In genomic region chr17:409308-409847, GRCh38 we compare ENCODE assay signal across 8 cellular contexts. TPM values are rescaled to one million over a fixed set of nuclear protein-coding genes. Genes with fewer than 3 reads are reported as not detected.
DNase-seq lines count a peak whose midpoint lies in the region; ATAC-seq, FAIRE-seq and TF ChIP-seq lines count a peak whose summit lies in the region.

No MANE protein-coding gene starts in this region.

- no peaks in the 10 kb centered on the region for H3K9me3 Mint-ChIP-seq in T-helper 2 cell treated with Interferon-gamma antibody and Interleukin-4, amounts not matched to agents 5 μg/mL and 100 μg/mL, for 36 hours
- H3K9me3 Mint-ChIP-seq in activated naive CD8-positive, alpha-beta T cell treated with anti-CD3 and anti-CD28 coated beads for 36 hours: no peaks in the 10 kb centered on the region

- peaks cover 49% of the 10 kb centered on the region for H3K4me1 Mint-ChIP-seq in T-helper 2 cell treated with Interferon-gamma antibody and Interleukin-4, amounts not matched to agents 5 μg/mL and 100 μg/mL, for 36 hours (ENCODE audit: low read depth)
- H3K4me1 Mint-ChIP-seq in activated naive CD8-positive, alpha-beta T cell treated with anti-CD3 and anti-CD28 coated beads for 36 hours: peaks cover 44% of the 10 kb centered on the region

- H3K27me3 Mint-ChIP-seq in T-helper 2 cell treated with Interferon-gamma antibody and Interleukin-4, amounts not matched to agents 5 μg/mL and 100 μg/mL, for 36 hours (ENCODE audit: low read depth): peaks cover 3% of the 10 kb centered on the region
- peaks cover 7% of the 10 kb centered on the region for H3K27me3 Mint-ChIP-seq in activated naive CD8-positive, alpha-beta T cell treated with anti-CD3 and anti-CD28 coated beads for 36 hours

- H3K4me3 Mint-ChIP-seq in T-helper 2 cell treated with Interferon-gamma antibody and Interleukin-4, amounts not matched to agents 5 μg/mL and 100 μg/mL, for 36 hours: peak overlapping the region; percentile 89
- H3K4me3 Mint-ChIP-seq in activated naive CD8-positive, alpha-beta T cell treated with anti-CD3 and anti-CD28 coated beads for 36 hours: peak overlapping the region; percentile 85

- no peak for FAIRE-seq in kidney (lab: Jason Lieb, UNC)

- ATAC-seq in HG03342 (IDR thresholded peaks at IDR 0.05; ENCODE audit: unreplicated experiment): no peak
- ATAC-seq in HG03378 (IDR thresholded peaks at IDR 0.05; ENCODE audit: unreplicated experiment): no peak

- peak overlapping the region; percentile 57 to 88 for H3K4me3 ChIP-seq in kidney (ENCODE audit: low read length in 2 of 2)

- DNase-seq in T-helper 2 cell treated with Interferon-gamma antibody and Interleukin-4, amounts not matched to agents 5 μg/mL and 100 μg/mL, for 36 hours (ENCODE audit: low spot score): no peak
- DNase-seq in T-helper 2 cell (no peak), kidney (peak; percentile 77), substantia nigra (lab: John Stamatoyannopoulos, UW) (peak in 2 of 49 donors; percentile 15 to 22), SIG-M5 treated with dmso at 0.1 percent for 504 hours (lab: John Stamatoyannopoulos, UW; ENCODE audit: unreplicated experiment) (no peak)
- no peak for DNase-seq in activated naive CD8-positive, alpha-beta T cell treated with anti-CD3 and anti-CD28 coated beads for 36 hours

- no peak for TF ChIP-seq CTCF in kidney (IDR thresholded peaks at IDR 0.05; ENCODE audit: borderline replicate concordance, extremely low read depth, insufficient read depth)

- peak overlapping the region in 1 of 2 donors; percentile 83 for H3K9ac ChIP-seq in kidney (ENCODE audit: low read length in 2 of 2)

- peak overlapping the region; percentile 80 for H3K27ac Mint-ChIP-seq in T-helper 2 cell treated with Interferon-gamma antibody and Interleukin-4, amounts not matched to agents 5 μg/mL and 100 μg/mL, for 36 hours
- peak overlapping the region; percentile 87 for H3K27ac Mint-ChIP-seq in activated naive CD8-positive, alpha-beta T cell treated with anti-CD3 and anti-CD28 coated beads for 36 hours

- H3K36me3 ChIP-seq in kidney (ENCODE audit: control insufficient read depth in 1 of 2, insufficient read depth in 2 of 2, low read length in 2 of 2): peaks cover 0 to 5% of the 10 kb centered on the region in 2 donors

- H3K9me3 ChIP-seq in kidney (ENCODE audit: control insufficient read depth in 1 of 2, low read length in 2 of 2): no peaks in the 10 kb centered on the region

- peaks cover 2 to 13% of the 10 kb centered on the region in 2 donors for H3K4me1 ChIP-seq in kidney (ENCODE audit: control insufficient read depth in 1 of 2, insufficient read depth in 1 of 2, low read depth in 1 of 2, low read length in 2 of 2)

- H3K27ac ChIP-seq in kidney (ENCODE audit: low read depth in 2 of 2, low read length in 2 of 2) (peak overlapping the region; percentile 49 to 65), substantia nigra (ENCODE audit: low read depth, low read length, poor library complexity, severe bottlenecking) (peak overlapping the region; percentile 47)

- intact Hi-C loops in kidney (cut with DNase I): no loop called here

- peaks cover 41% of the 10 kb centered on the region for H3K36me3 Mint-ChIP-seq in T-helper 2 cell treated with Interferon-gamma antibody and Interleukin-4, amounts not matched to agents 5 μg/mL and 100 μg/mL, for 36 hours (ENCODE audit: low read depth)
- peaks cover 6% of the 10 kb centered on the region for H3K36me3 Mint-ChIP-seq in activated naive CD8-positive, alpha-beta T cell treated with anti-CD3 and anti-CD28 coated beads for 36 hours

RNA-seq across cellular contexts. Expression of gene RFLNB, which starts 36.4 kb away (rescaled TPM):
- 10 to 100 TPM; 37.3 to 38.4 TPM for total RNA-seq in activated naive CD8-positive, alpha-beta T cell treated with anti-CD3 and anti-CD28 coated beads for 36 hours
- 13.5 TPM for total RNA-seq in kidney
- polyA plus RNA-seq in kidney (ENCODE audit: insufficient read depth, low read depth, low replicate concordance): 7.9 TPM

RNA-seq across cellular contexts. Expression of gene RPH3AL, which starts 56.8 kb away (rescaled TPM):
- 1 to 10 TPM in 1 of 2 experiments, under 1 TPM in 1; 0.64 to 1.2 TPM for total RNA-seq in activated naive CD8-positive, alpha-beta T cell treated with anti-CD3 and anti-CD28 coated beads for 36 hours
- 55.9 TPM for total RNA-seq in kidney
- polyA plus RNA-seq in kidney (ENCODE audit: insufficient read depth, low read depth, low replicate concordance): 18.1 TPM

Comparison
In these comparisons a context has a peak if more than half of its experiments do, and no peak if none do; other contexts are left out.
1. RNA of gene RPH3AL, which starts 56.8 kb away (total RNA-seq): 55.9 TPM in kidney (single experiment); 0.64 to 1.2 TPM in activated naive CD8-positive, alpha-beta T cell treated with anti-CD3 and anti-CD28 coated beads for 36 hours; every median in the first group is over 10 times any median in the second.